Comparison of ENCODE assay signal across 1 cellular context in genomic region chr14:58712357-58712756, GRCh38.
TF ChIP-seq lines count a peak whose summit lies in the region.

No MANE protein-coding gene starts in this region.

TF ChIP-seq in K562, 482 proteins besides CTCF, POLR2A, EP300 and RAD21 (continued from another document and continues in another):
- no peak for TF ChIP-seq RB1 (IDR thresholded peaks at IDR 0.05; ENCODE audit: low read depth)
- TF ChIP-seq ELF4 (CRISPR knock-in tag; IDR thresholded peaks at IDR 0.05) = no peak
- no peak for TF ChIP-seq PRPF4 (IDR thresholded peaks at IDR 0.05; ENCODE audit: insufficient read depth, low read depth, low read length, poor library complexity, severe bottlenecking)
- 0 out of 4 replicates have a peak, but pooled peaks of 1 of the 2 experiments have one; percentile 21 for TF ChIP-seq RCOR1 (IDR thresholded peaks at IDR 0.05; ENCODE audit: borderline replicate concordance in 1 of 2, low read depth in 2 of 2, low read length in 2 of 2)
- no peak for TF ChIP-seq MBD2 (IDR thresholded peaks at IDR 0.05; ENCODE audit: borderline replicate concordance, low read depth)
- TF ChIP-seq FOSL1 (tag; conservative IDR thresholded peaks at IDR 0.05) = peak; percentile 74
- peak; percentile 74 for TF ChIP-seq PKNOX1 (IDR thresholded peaks at IDR 0.05)
- peak; percentile 39; the same call in 1 of the 2 replicates for TF ChIP-seq NCOR1 (IDR thresholded peaks at IDR 0.05)
- TF ChIP-seq KDM5B (IDR thresholded peaks at IDR 0.05; ENCODE audit: insufficient replicate concordance, low read depth, low read length) = no peak
- TF ChIP-seq HMBOX1 (IDR thresholded peaks at IDR 0.05) = peak; percentile 56; the same call in 1 of the 2 replicates
- TF ChIP-seq ZNF436 (CRISPR knock-in tag; IDR thresholded peaks at IDR 0.05) = peak; percentile 58; the same call in 1 of the 2 replicates
- peak; percentile 73 for TF ChIP-seq ZNF316 (IDR thresholded peaks at IDR 0.05)
- peak; percentile 60 for TF ChIP-seq CBFA2T2 (conservative IDR thresholded peaks at IDR 0.05)
- peak; percentile 53; the same call in 1 of the 2 replicates for TF ChIP-seq DPF2 (IDR thresholded peaks at IDR 0.05)
- TF ChIP-seq CBX2 (IDR thresholded peaks at IDR 0.05; ENCODE audit: insufficient read depth, low read length, poor library complexity, severe bottlenecking) = no peak
- no peak for TF ChIP-seq XRCC4 (IDR thresholded peaks at IDR 0.05; ENCODE audit: extremely low read depth, insufficient read depth, insufficient read length)
- TF ChIP-seq PBX2 (CRISPR knock-in tag; IDR thresholded peaks at IDR 0.05; ENCODE audit: low read depth) = no peak
- peak; percentile 39; the same call in 1 of the 2 replicates for TF ChIP-seq PBX2 (tag; conservative IDR thresholded peaks at IDR 0.05; ENCODE audit: low read depth)
- TF ChIP-seq PTRF (tag; IDR thresholded peaks at IDR 0.05) = no peak
- no peak for TF ChIP-seq PRDM10 (IDR thresholded peaks at IDR 0.05; ENCODE audit: partially characterized antibody)
- TF ChIP-seq E2F6 (IDR thresholded peaks at IDR 0.05; ENCODE audit: borderline replicate concordance in 1 of 2, extremely low read depth in 1 of 2, insufficient read depth in 1 of 2, insufficient read length in 1 of 2, low read depth in 1 of 2, low read length in 1 of 2, poor library complexity in 1 of 2, severe bottlenecking in 1 of 2) = no peak
- peak; percentile 35 for TF ChIP-seq MEIS2 (IDR thresholded peaks at IDR 0.05; ENCODE audit: partially characterized antibody)
- TF ChIP-seq TCF3 (CRISPR knock-in tag; IDR thresholded peaks at IDR 0.05) = peak; percentile 57
- TF ChIP-seq MAFF (IDR thresholded peaks at IDR 0.05; ENCODE audit: low read length) = peak; percentile 43; the same call in 1 of the 2 replicates
- no peak for TF ChIP-seq HNRNPLL (IDR thresholded peaks at IDR 0.05; ENCODE audit: low read depth, low read length, poor library complexity, severe bottlenecking)
- no peak for TF ChIP-seq KHSRP (IDR thresholded peaks at IDR 0.05)
- 0 out of 2 replicates have a peak, but pooled peaks have one; percentile 17 for TF ChIP-seq GABPA (tag; conservative IDR thresholded peaks at IDR 0.05; ENCODE audit: low read depth)
- TF ChIP-seq TCF7 (IDR thresholded peaks at IDR 0.05; ENCODE audit: borderline replicate concordance) = no peak
- peak; percentile 97 for TF ChIP-seq ZFP36 (IDR thresholded peaks at IDR 0.05; ENCODE audit: low read depth, low read length, partially characterized antibody)
- TF ChIP-seq MXI1 (IDR thresholded peaks at IDR 0.05; ENCODE audit: low read depth, low read length) = no peak
- no peak for TF ChIP-seq CHAMP1 (IDR thresholded peaks at IDR 0.05)
- no peak for TF ChIP-seq TSC22D4 (tag; IDR thresholded peaks at IDR 0.05)
- no peak for TF ChIP-seq ZKSCAN1 (IDR thresholded peaks at IDR 0.05; ENCODE audit: low read depth, low read length)
- TF ChIP-seq SMARCA4 (IDR thresholded peaks at IDR 0.05) = peak; percentile 41; the same call in 1 of the 2 replicates
- peak; percentile 56 for TF ChIP-seq TEAD4 (IDR thresholded peaks at IDR 0.05; ENCODE audit: low read length)
- TF ChIP-seq TEAD4 (CRISPR knock-in tag; IDR thresholded peaks at IDR 0.05; ENCODE audit: borderline replicate concordance) = no peak
- no peak for TF ChIP-seq POLR2H (tag; IDR thresholded peaks at IDR 0.05; ENCODE audit: low read depth)
- TF ChIP-seq FOXK2 (conservative IDR thresholded peaks at IDR 0.05 in 1 of 2, IDR thresholded peaks at IDR 0.05 in 1 of 2; ENCODE audit: low read depth in 2 of 2) = peak; percentile 32 to 71; a peak in 2 of 4 replicates
- TF ChIP-seq ARID1B (IDR thresholded peaks at IDR 0.05) = peak; percentile 68
- TF ChIP-seq ETV6 (IDR thresholded peaks at IDR 0.05; ENCODE audit: borderline replicate concordance in 1 of 2, low read depth in 2 of 2, low read length in 1 of 2) = no peak
- TF ChIP-seq ETV6 (CRISPR knock-in tag; IDR thresholded peaks at IDR 0.05; ENCODE audit: borderline replicate concordance) = no peak
- peak; percentile 70 for TF ChIP-seq NFE2 (IDR thresholded peaks at IDR 0.05; ENCODE audit: low read depth)
- peak; percentile 78 for TF ChIP-seq C11orf30 (IDR thresholded peaks at IDR 0.05; ENCODE audit: low read depth)
- TF ChIP-seq E4F1 (CRISPR knock-in tag; IDR thresholded peaks at IDR 0.05; ENCODE audit: borderline replicate concordance) = no peak
- TF ChIP-seq MAFK (IDR thresholded peaks at IDR 0.05; ENCODE audit: low read length) = peak; percentile 33; the same call in 1 of the 2 replicates
- TF ChIP-seq ZNF384 (IDR thresholded peaks at IDR 0.05; ENCODE audit: low read depth, low read length) = no peak
- TF ChIP-seq HDAC1 (IDR thresholded peaks at IDR 0.05) = no peak
- no peak for TF ChIP-seq MAZ (CRISPR knock-in tag; conservative IDR thresholded peaks at IDR 0.05 in 1 of 2, IDR thresholded peaks at IDR 0.05 in 1 of 2)
- no peak for TF ChIP-seq ELK3 (CRISPR knock-in tag; IDR thresholded peaks at IDR 0.05)
- TF ChIP-seq CBX8 (IDR thresholded peaks at IDR 0.05; ENCODE audit: borderline replicate concordance, extremely low read depth, low read depth, low read length, poor library complexity, severe bottlenecking) = no peak
- TF ChIP-seq TBL1XR1 (IDR thresholded peaks at IDR 0.05; ENCODE audit: low read length in 2 of 2) = 0 out of 4 replicates have a peak, but pooled peaks of 1 of the 2 experiments have one; percentile 20
- peak; percentile 78 for TF ChIP-seq CBFA2T3 (IDR thresholded peaks at IDR 0.05)
- no peak for TF ChIP-seq PREB (CRISPR knock-in tag; IDR thresholded peaks at IDR 0.05)
- TF ChIP-seq TAL1 (IDR thresholded peaks at IDR 0.05) = peak; percentile 67
